8 cellular contexts compared by ENCODE assay signal in the genomic region with DNA sequence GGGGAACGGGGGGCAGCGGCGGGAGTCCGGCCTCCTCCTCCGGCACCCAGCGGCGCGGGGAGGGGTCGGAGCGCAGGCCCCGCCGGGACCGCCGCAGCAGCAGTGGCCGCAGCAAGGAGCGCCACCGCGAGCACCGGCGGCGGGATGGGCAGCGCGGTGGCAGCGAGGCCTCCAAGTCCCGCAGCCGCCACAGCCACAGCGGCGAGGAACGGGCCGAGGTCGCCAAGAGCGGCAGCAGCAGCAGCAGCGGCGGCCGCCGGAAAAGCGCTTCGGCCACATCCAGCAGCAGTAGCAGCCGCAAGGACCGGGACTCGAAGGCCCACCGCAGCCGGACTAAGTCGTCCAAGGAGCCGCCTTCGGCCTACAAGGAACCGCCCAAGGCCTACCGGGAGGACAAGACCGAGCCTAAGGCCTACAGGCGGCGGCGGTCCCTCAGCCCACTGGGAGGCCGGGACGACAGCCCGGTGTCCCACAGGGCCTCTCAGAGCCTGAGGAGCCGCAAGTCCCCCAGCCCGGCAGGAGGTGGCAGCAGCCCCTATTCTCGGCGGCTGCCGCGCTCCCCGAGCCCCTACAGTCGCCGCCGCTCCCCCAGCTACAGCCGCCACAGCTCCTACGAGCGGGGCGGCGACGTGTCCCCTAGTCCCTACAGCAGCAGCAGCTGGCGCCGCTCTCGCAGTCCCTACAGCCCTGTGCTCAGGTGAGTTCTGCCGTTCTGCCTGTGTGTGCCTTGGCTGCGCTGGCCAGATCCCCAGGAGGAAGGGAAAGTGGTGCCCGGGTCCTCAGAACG. TPM values are rescaled to one million over a fixed set of nuclear protein-coding genes. Genes with fewer than 3 reads are reported as not detected.
DNase-seq lines count a peak whose midpoint lies in the region; ATAC-seq and TF ChIP-seq lines count a peak whose summit lies in the region.

No MANE protein-coding gene starts in this region.

- H3K4me3 ChIP-seq in duodenal mucosa (ENCODE audit: low read depth in 1 of 2, low read length in 2 of 2) (peak overlapping the region; percentile 96 to 98), lung (peak overlapping the region; percentile 92)

- ATAC-seq in HG02852 (IDR thresholded peaks at IDR 0.05; ENCODE audit: unreplicated experiment) (peak; percentile 27), lung (ENCODE audit: insufficient read depth, low FRiP score) (peak; percentile 0)

- H3K36me3 ChIP-seq in duodenal mucosa (ENCODE audit: control insufficient read depth in 1 of 2, insufficient read depth in 2 of 2, low read length in 2 of 2) = no peaks in the 10 kb centered on the region
- H3K36me3 ChIP-seq in lung (ENCODE audit: control insufficient read depth in 2 of 2, insufficient read depth in 2 of 2, low read length in 2 of 2) = no peaks in the 10 kb centered on the region

- DNase-seq in NCI-H510A (lab: John Stamatoyannopoulos, UW) = peak; percentile 11
- DNase-seq in NCI-H510A treated with DMSO at 0.1 percent for 48 hours (lab: John Stamatoyannopoulos, UW) = no peak
- DNase-seq in NCI-H2171 (lab: John Stamatoyannopoulos, UW) = peak; percentile 59
- DNase-seq in activated CD4-positive, alpha-beta T cell treated with anti-CD3 and anti-CD28 coated beads, Interleukin-2, amount 50 U/mL, for 48 hours = peak; percentile 62 to 68
- DNase-seq in lung (ENCODE audit: low spot score) = peak; percentile 60
- DNase-seq in stimulated activated CD4-positive, alpha-beta T cell treated with anti-CD3 and anti-CD28 coated beads, TNF-alpha, amount 100 ng/mL, for 48 hours (ENCODE audit: low read depth in 3 of 3) = peak; percentile 34 to 57 (median 55)

- 0% methylated on average over 43 to 78 of the region's 78 CpGs for WGBS in lung, 2 donors

- H3K9me3 ChIP-seq in duodenal mucosa (ENCODE audit: control insufficient read depth in 1 of 2, low read length in 2 of 2) = no peaks in the 10 kb centered on the region
- H3K9me3 ChIP-seq in lung (ENCODE audit: control insufficient read depth in 2 of 2, insufficient read depth in 1 of 2, low read length in 1 of 2) = peaks cover 0 to 3% of the 10 kb centered on the region in 2 donors

- H3K27me3 ChIP-seq in duodenal mucosa (ENCODE audit: control insufficient read depth in 1 of 2, insufficient read depth in 2 of 2, low read length in 2 of 2) (no peaks in the 10 kb centered on the region), lung (ENCODE audit: control insufficient read depth, insufficient read depth) (no peaks in the 10 kb centered on the region)

- H3K9ac ChIP-seq in duodenal mucosa (ENCODE audit: low read depth in 1 of 2, low read length in 2 of 2) = peak overlapping the region; percentile 86 to 97

- H3K4me1 ChIP-seq in duodenal mucosa (ENCODE audit: control insufficient read depth in 1 of 2, insufficient read depth in 2 of 2, low read length in 2 of 2) (peaks cover 26 to 30% of the 10 kb centered on the region in 2 donors), lung (ENCODE audit: control insufficient read depth in 2 of 2, insufficient read depth in 2 of 2, low read length in 2 of 2) (peaks cover 2 to 17% of the 10 kb centered on the region in 2 donors)

- peak; percentile 25 for TF ChIP-seq CTCF in lung (IDR thresholded peaks at IDR 0.05; ENCODE audit: control extremely low read depth, extremely low read depth)

- H3K27ac ChIP-seq in duodenal mucosa (ENCODE audit: low read depth, low read length) (peak overlapping the region; percentile 97), lung (ENCODE audit: low read depth in 1 of 2, low read length in 1 of 2) (peak overlapping the region; percentile 99 to 100)

RNA-seq across cellular contexts. Expression of a gene that starts 1.3 kb away (rescaled TPM):
- total RNA-seq in lung = 100 to 1,000 TPM in 1 of 2 donors, 10 to 100 TPM in 1; 43.3 to 124 TPM
- polyA plus RNA-seq in lung = 10 to 100 TPM; 13.3 to 18.3 TPM
